In genomic region chr5:2038337-2039179, GRCh38 we compare ENCODE assay signal across 8 cellular contexts.
DNase-seq lines count a peak whose midpoint lies in the region; ATAC-seq and TF ChIP-seq lines count a peak whose summit lies in the region.

No MANE protein-coding gene starts in this region.

- H3K9me3 Mint-ChIP-seq in naive B cell: peaks cover 0 to 2% (median 0%) of the 10 kb centered on the region in 7 donors

- no peaks in the 10 kb centered on the region for H3K4me1 Mint-ChIP-seq in naive B cell

- no peaks in the 10 kb centered on the region for H3K36me3 Mint-ChIP-seq in naive B cell

- peak overlapping the region; percentile 27 to 79 (median 58) for H3K4me3 Mint-ChIP-seq in naive B cell

- no peak overlapping the region for H3K4me3 ChIP-seq in AG09309 (ENCODE audit: control insufficient read depth, low read depth, low read length)

- DNase-seq in AG09309 (ENCODE audit: low read depth): no peak
- DNase-seq in NCI-H526 treated with DMSO at 0.1 percent for 48 hours (lab: John Stamatoyannopoulos, UW): peak; percentile 7
- DNase-seq in activated CD8-positive, alpha-beta memory T cell treated with anti-CD3 and anti-CD28 coated beads, Interleukin-2, amount 50 U/mL, for 48 hours: peak; percentile 86
- peak; percentile 61 to 73 for DNase-seq in erythroblast (lab: John Stamatoyannopoulos, UW)
- peak; percentile 48 for DNase-seq in naive B cell
- DNase-seq in stimulated activated naive CD4-positive, alpha-beta T cell (lab: John Stamatoyannopoulos, UW): peak; percentile 6 to 80 (median 34)

- peak overlapping the region in 1 of 6 donors; percentile 38 for H3K27ac Mint-ChIP-seq in naive B cell

- TF ChIP-seq POLR2A in erythroblast (IDR thresholded peaks at IDR 0.05; ENCODE audit: low read length): no peak

- TF ChIP-seq CTCF in AG09309 (IDR thresholded peaks at IDR 0.05; ENCODE audit: control insufficient read depth, insufficient read depth, low read depth, low read length, missing control alignments): peak; percentile 64

- peaks cover 42 to 51% (median 51%) of the 10 kb centered on the region in 3 donors for H3K27me3 Mint-ChIP-seq in naive B cell

- peak; percentile 84 for ATAC-seq in GM18873 (IDR thresholded peaks at IDR 0.05; ENCODE audit: low FRiP score, unreplicated experiment)
- ATAC-seq in HG03135 (IDR thresholded peaks at IDR 0.05; ENCODE audit: unreplicated experiment): peak; percentile 87
- peak; percentile 76 to 79 for ATAC-seq in naive B cell (ENCODE audit: low read depth in 2 of 2)
